In the genomic region with DNA sequence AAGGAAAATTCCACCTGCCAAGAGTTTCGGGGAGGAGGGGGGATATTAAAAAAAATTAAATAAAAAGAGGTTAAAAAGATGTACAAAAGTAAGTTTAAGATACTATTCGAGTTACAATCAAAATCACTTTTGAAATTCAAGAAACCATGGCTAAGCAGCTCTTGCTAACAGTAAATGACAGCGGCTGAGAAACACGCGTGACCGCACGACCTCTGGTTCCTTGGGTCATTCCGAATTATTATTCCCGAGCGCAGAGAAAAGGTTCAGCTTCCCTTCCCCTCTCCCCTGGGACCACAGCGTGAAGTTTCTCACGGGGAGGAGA, we compare ENCODE assay signal across 9 cellular contexts. TPM values are rescaled to one million over a fixed set of nuclear protein-coding genes. Genes with fewer than 3 reads are reported as not detected.
DNase-seq lines count a peak whose midpoint lies in the region; ATAC-seq and TF ChIP-seq lines count a peak whose summit lies in the region.
"Had no signal": no experiment of that assay in that cellular context is flagged by ENCODE, and none has a peak within 500 bp of the region (broad histone marks: within the 10 kb centered on the region; RNA-seq: fewer than 3 reads in every experiment).

No MANE protein-coding gene starts in this region.

- H3K4me3 Mint-ChIP-seq in natural killer cell = peak overlapping the region; percentile 98

- TF ChIP-seq CTCF in AG09309 (IDR thresholded peaks at IDR 0.05; ENCODE audit: control insufficient read depth, insufficient read depth, low read depth, low read length, missing control alignments) (no peak), LNCaP clone FGC (IDR thresholded peaks at IDR 0.05; ENCODE audit: control insufficient read depth, extremely low read depth, insufficient read depth) (no peak), dorsolateral prefrontal cortex (IDR thresholded peaks at IDR 0.05 in 54 of 56, conservative IDR thresholded peaks at IDR 0.05 in 2 of 56; ENCODE audit: low read depth in 1 of 56, partially characterized antibody in 56 of 56) (no peak), natural killer cell (IDR thresholded peaks at IDR 0.05) (no peak)

- H3K4me1 Mint-ChIP-seq in natural killer cell = peaks cover 19 to 20% of the 10 kb centered on the region in 2 donors

- no peak for ATAC-seq in natural killer cell
- no peak for ATAC-seq in GM18511 (IDR thresholded peaks at IDR 0.05; ENCODE audit: unreplicated experiment)
- ATAC-seq in HG03280 (IDR thresholded peaks at IDR 0.05; ENCODE audit: unreplicated experiment) = no peak
- ATAC-seq in GM19467 (IDR thresholded peaks at IDR 0.05; ENCODE audit: unreplicated experiment) = no peak

- no peaks in the 10 kb centered on the region for H3K36me3 Mint-ChIP-seq in natural killer cell

- intact Hi-C loops in dorsolateral prefrontal cortex (cut with DNase I) = loop anchor here (1.0 to 10.0 kb wide), 7 partner anchors 58 to 432 kb away; partner anchors contain the start of gene ZDHHC14 (in 2 of the 2)
- intact Hi-C loops in natural killer cell (cut with micrococcal nuclease) = loop anchor here (1.0 kb wide), 1 partner anchor 59 kb away; the partner anchor contains the start of gene ZDHHC14

- peak overlapping the region; percentile 88 to 89 for H3K27ac Mint-ChIP-seq in natural killer cell

- H3K4me3 ChIP-seq in AG09309 (ENCODE audit: control insufficient read depth, low read depth, low read length) = peak overlapping the region; percentile 59
- H3K4me3 ChIP-seq in LNCaP clone FGC (ENCODE audit: low read depth, low read length) = peak overlapping the region; percentile 91
- H3K4me3 ChIP-seq in dorsolateral prefrontal cortex = peak overlapping the region; percentile 61 to 99 (median 90)

- peaks cover 3 to 10% of the 10 kb centered on the region in 2 donors for H3K27me3 Mint-ChIP-seq in natural killer cell (ENCODE audit: low read depth in 2 of 2)

- H3K27ac ChIP-seq in dorsolateral prefrontal cortex = peak overlapping the region in 56 of 59 donors; percentile 78 to 99 (median 94)

- DNase-seq in AG09309 (ENCODE audit: low read depth) (no peak), LNCaP clone FGC (ENCODE audit: low read depth) (no peak), dorsolateral prefrontal cortex (no peak), natural killer cell (no peak), NCI-H748 treated with DMSO at 0.1 percent for 48 hours (lab: John Stamatoyannopoulos, UW) (no peak)
- DNase-seq: NCI-H1436 treated with DMSO at 0.1 percent for 48 hours had no signal

- H3K9me3 Mint-ChIP-seq in natural killer cell = no peaks in the 10 kb centered on the region

- no peaks in the 10 kb centered on the region for H3K27me3 ChIP-seq in dorsolateral prefrontal cortex

RNA-seq across cellular contexts. Expression of gene TMEM242, which starts 0.6 kb away (rescaled TPM):
- total RNA-seq in dorsolateral prefrontal cortex (10 to 100 TPM; 10.7 to 28.5 (median 20.7) TPM), natural killer cell (10 to 100 TPM; 18.5 to 24.8 (median 19.8) TPM)

RNA-seq across cellular contexts. Expression of gene ZDHHC14, which starts 58.2 kb away (rescaled TPM):
- 10 to 100 TPM; 29.9 to 60.8 (median 40.9) TPM for total RNA-seq in dorsolateral prefrontal cortex
- 10 to 100 TPM in 2 of 3 donors, 1 to 10 TPM in 1; 6.7 to 11.3 (median 10.6) TPM for total RNA-seq in natural killer cell
